1 cellular context compared by ENCODE assay signal in the genomic region with DNA sequence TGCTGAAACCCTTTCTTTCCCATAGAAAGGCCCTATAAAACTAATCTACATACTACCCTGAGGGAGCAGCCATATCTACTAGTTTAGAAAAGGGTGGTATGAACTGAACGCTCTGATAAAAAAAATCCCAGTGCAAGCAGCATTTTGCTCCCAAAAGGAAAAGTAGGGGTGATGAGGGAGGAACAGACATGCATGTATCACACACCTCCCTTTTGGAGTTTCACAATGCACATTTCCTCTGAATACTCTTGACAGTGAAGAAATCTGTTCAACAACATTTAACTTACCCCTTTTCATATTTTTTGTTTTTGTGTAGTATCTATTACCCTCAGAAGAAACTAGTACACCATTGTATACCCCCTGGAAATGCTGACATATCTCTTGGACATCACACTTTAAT.
TF ChIP-seq lines count a peak whose summit lies in the region.

No MANE protein-coding gene starts in this region.

TF ChIP-seq in SK-N-SH treated with all-trans-retinoic acid at 6 μM for 48 hours, 23 proteins besides CTCF, POLR2A, EP300 and RAD21 (continued from another document):
- TF ChIP-seq, protein P1, sequence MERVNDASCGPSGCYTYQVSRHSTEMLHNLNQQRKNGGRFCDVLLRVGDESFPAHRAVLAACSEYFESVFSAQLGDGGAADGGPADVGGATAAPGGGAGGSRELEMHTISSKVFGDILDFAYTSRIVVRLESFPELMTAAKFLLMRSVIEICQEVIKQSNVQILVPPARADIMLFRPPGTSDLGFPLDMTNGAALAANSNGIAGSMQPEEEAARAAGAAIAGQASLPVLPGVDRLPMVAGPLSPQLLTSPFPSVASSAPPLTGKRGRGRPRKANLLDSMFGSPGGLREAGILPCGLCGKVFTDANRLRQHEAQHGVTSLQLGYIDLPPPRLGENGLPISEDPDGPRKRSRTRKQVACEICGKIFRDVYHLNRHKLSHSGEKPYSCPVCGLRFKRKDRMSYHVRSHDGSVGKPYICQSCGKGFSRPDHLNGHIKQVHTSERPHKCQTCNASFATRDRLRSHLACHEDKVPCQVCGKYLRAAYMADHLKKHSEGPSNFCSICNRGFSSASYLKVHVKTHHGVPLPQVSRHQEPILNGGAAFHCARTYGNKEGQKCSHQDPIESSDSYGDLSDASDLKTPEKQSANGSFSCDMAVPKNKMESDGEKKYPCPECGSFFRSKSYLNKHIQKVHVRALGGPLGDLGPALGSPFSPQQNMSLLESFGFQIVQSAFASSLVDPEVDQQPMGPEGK (CRISPR knock-in tag; IDR thresholded peaks at IDR 0.05; ENCODE audit: borderline replicate concordance), result no peak
- TF ChIP-seq ZNF8 (CRISPR knock-in tag; IDR thresholded peaks at IDR 0.05) (no peak), SNAI2 (CRISPR knock-in tag; IDR thresholded peaks at IDR 0.05) (no peak)
